In the genomic region with DNA sequence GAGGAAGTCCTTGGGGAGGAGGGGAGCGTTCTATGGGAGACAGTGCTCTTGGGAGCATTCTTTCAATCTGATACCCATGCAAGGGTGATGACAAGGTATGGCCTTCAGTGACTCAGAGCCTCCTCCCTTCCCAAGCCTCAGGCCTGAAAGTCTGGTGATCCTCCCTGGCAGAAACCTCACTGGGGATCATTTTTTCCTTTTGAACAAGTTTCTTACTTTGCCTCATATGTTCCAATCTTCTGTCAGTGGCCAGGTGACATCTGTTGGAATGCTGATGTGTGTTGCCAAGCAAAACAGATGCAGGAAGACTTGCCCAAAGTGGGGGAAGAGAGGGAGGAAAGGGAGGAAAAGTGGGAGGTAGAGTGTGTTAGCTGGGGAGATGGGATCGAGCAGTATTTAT, we compare ENCODE assay signal across 15 cellular contexts.
DNase-seq lines count a peak whose midpoint lies in the region; ATAC-seq and TF ChIP-seq lines count a peak whose summit lies in the region.
"Had no signal": no experiment of that assay in that cellular context is flagged by ENCODE, and none has a peak within 500 bp of the region (broad histone marks: within the 10 kb centered on the region; RNA-seq: fewer than 3 reads in every experiment).

No MANE protein-coding gene starts in this region.

- intact Hi-C loops in psoas muscle (cut with DNase I): no loop called here
- intact Hi-C loops in natural killer cell (cut with micrococcal nuclease): no loop called here

- TF ChIP-seq CTCF in SK-N-SH (IDR thresholded peaks at IDR 0.05) (no peak), fibroblast of mammary gland (conservative IDR thresholded peaks at IDR 0.05; ENCODE audit: control insufficient read depth, insufficient read depth, low read depth, low read length) (no peak), psoas muscle (IDR thresholded peaks at IDR 0.05) (no peak), natural killer cell (IDR thresholded peaks at IDR 0.05) (no peak), omental fat pad (IDR thresholded peaks at IDR 0.05) (no peak)

- no peaks in the 10 kb centered on the region for H3K9me3 Mint-ChIP-seq in natural killer cell
- H3K9me3 Mint-ChIP-seq: activated naive CD4-positive, alpha-beta T cell treated with anti-CD3 and anti-CD28 coated beads, Interleukin-2, amount 10 ng/mL, durations not matched to agents 7 days and 5 days had no signal

- no peaks in the 10 kb centered on the region for H3K9me2 ChIP-seq in GM23248 (ENCODE audit: insufficient read depth)
- H3K9me2 ChIP-seq in SK-N-SH: no peaks in the 10 kb centered on the region

- peaks cover 37% of the 10 kb centered on the region for H3F3A ChIP-seq in GM23248 (ENCODE audit: insufficient read depth)
- no peaks in the 10 kb centered on the region for H3F3A ChIP-seq in SK-N-SH (replicated peaks; ENCODE audit: insufficient read depth)

- in situ Hi-C loops in GM23248 (cut with MboI): no loop called here

- H3K36me3 ChIP-seq in GM23248 (ENCODE audit: low read depth): no peaks in the 10 kb centered on the region
- H3K36me3 ChIP-seq in SK-N-SH (replicated peaks in 1 of 2; ENCODE audit: control insufficient read depth in 1 of 2, insufficient read depth in 2 of 2, low read length in 1 of 2): no peaks in the 10 kb centered on the region
- H3K36me3 ChIP-seq in psoas muscle (ENCODE audit: insufficient read depth in 1 of 2, low read depth in 1 of 2): no peaks in the 10 kb centered on the region

- H3K4me1 ChIP-seq in GM23248 (ENCODE audit: insufficient read depth): peaks cover 35% of the 10 kb centered on the region
- peaks cover 0 to 10% of the 10 kb centered on the region in 2 experiments; a peak in 2 of 4 replicates for H3K4me1 ChIP-seq in SK-N-SH (ENCODE audit: control insufficient read depth in 1 of 2, insufficient read depth in 2 of 2, low read depth in 1 of 2, low read length in 1 of 2)
- peaks cover 50% of the 10 kb centered on the region for H3K4me1 ChIP-seq in psoas muscle

- ATAC-seq in psoas muscle (peak; percentile 81 to 88 (median 82)), natural killer cell (no peak), omental fat pad (ENCODE audit: low FRiP score) (no peak)

- H3K27me3 Mint-ChIP-seq in natural killer cell (ENCODE audit: low read depth in 2 of 2): no peaks in the 10 kb centered on the region

- H3K4me2 ChIP-seq in GM23248 (ENCODE audit: unreplicated experiment): peak overlapping the region; percentile 54
- peak overlapping the region; percentile 29; the same call in 1 of the 2 replicates for H3K4me2 ChIP-seq in SK-N-SH

- no peak for TF ChIP-seq RAD21 in SK-N-SH (IDR thresholded peaks at IDR 0.05; ENCODE audit: low read length)

- TF ChIP-seq EP300 in SK-N-SH (IDR thresholded peaks at IDR 0.05; ENCODE audit: borderline replicate concordance in 1 of 2, low read depth in 1 of 2, low read length in 1 of 2): no peak

- H2AFZ ChIP-seq in GM23248 (no peak overlapping the region), SK-N-SH (ENCODE audit: low read depth) (no peak overlapping the region)

- peaks cover 0 to 9% of the 10 kb centered on the region in 2 donors for H3K4me1 Mint-ChIP-seq in natural killer cell

- H3K79me2 ChIP-seq in GM23248 (ENCODE audit: insufficient read depth) (no peaks in the 10 kb centered on the region), SK-N-SH (ENCODE audit: insufficient read depth) (no peaks in the 10 kb centered on the region)

- H4K20me1 ChIP-seq in GM23248 (ENCODE audit: insufficient read depth) (no peaks in the 10 kb centered on the region), SK-N-SH (ENCODE audit: insufficient read depth) (no peaks in the 10 kb centered on the region)

- WGBS in GM23248 (ENCODE audit: low coverage in 1 of 2, low lambda C conversion rate in 2 of 2, missing lambda C conversion rate in 2 of 2), 2 experiments: 61 to 63% methylated on average over 2 of the region's 2 CpGs
- 87% methylated on average over 2 of the region's 2 CpGs for WGBS in SK-N-SH (ENCODE audit: low lambda C conversion rate)
- 12 to 35% (median 13%) methylated on average over 2 of the region's 2 CpGs for WGBS in psoas muscle, 3 donors

- no peak overlapping the region for H3K27ac Mint-ChIP-seq in natural killer cell
- H3K27ac Mint-ChIP-seq: activated naive CD4-positive, alpha-beta T cell treated with anti-CD3 and anti-CD28 coated beads, Interleukin-2, amount 10 ng/mL, durations not matched to agents 7 days and 5 days; CD4-positive, alpha-beta memory T cell had no signal

- DNase-seq in GM23248 (peak; percentile 82), SK-N-SH (no peak), fibroblast of mammary gland (ENCODE audit: low read depth) (peak; percentile 63), psoas muscle (no peak), NCI-H2227 (lab: John Stamatoyannopoulos, UW; ENCODE audit: unreplicated experiment) (no peak), natural killer cell (no peak), epidermal melanocyte (ENCODE audit: insufficient read length, low spot score) (no peak), omental fat pad (ENCODE audit: low spot score) (no peak)
- DNase-seq: activated CD4-positive, alpha-beta T cell treated with anti-CD3 and anti-CD28 coated beads, Interleukin-2, amount 50 U/mL, for 4 hours; activated naive CD4-positive, alpha-beta T cell treated with anti-CD3 and anti-CD28 coated beads, Interleukin-2, amount 10 ng/mL, durations not matched to agents 7 days and 5 days; CD4-positive, alpha-beta memory T cell; erythroblast; Kasumi-1; left cardiac atrium; NCI-H510A had no signal

- H3K9me3 ChIP-seq in GM23248 (ENCODE audit: low read depth) (no peaks in the 10 kb centered on the region), SK-N-SH (no peaks in the 10 kb centered on the region), psoas muscle (no peaks in the 10 kb centered on the region)

- H3K27ac ChIP-seq in GM23248 (peak overlapping the region; percentile 14), SK-N-SH (ENCODE audit: low read depth in 2 of 2, low read length in 1 of 2) (peak overlapping the region in 1 of 2 experiments; percentile 6; a peak in 1 of 4 replicates), psoas muscle (peak overlapping the region; percentile 32)

- H3K4me3 Mint-ChIP-seq in natural killer cell: no peak overlapping the region
- H3K4me3 Mint-ChIP-seq: activated naive CD4-positive, alpha-beta T cell treated with anti-CD3 and anti-CD28 coated beads, Interleukin-2, amount 10 ng/mL, durations not matched to agents 7 days and 5 days; CD4-positive, alpha-beta memory T cell had no signal

- no peak overlapping the region for H3K4me3 ChIP-seq in GM23248
- no peak overlapping the region for H3K4me3 ChIP-seq in SK-N-SH (ENCODE audit: low read depth in 2 of 2, low read length in 1 of 2)
- no peak overlapping the region for H3K4me3 ChIP-seq in fibroblast of mammary gland (ENCODE audit: control insufficient read depth, low read depth, low read length)
- H3K4me3 ChIP-seq in psoas muscle: no peak overlapping the region

- H3K36me3 Mint-ChIP-seq in natural killer cell: no peaks in the 10 kb centered on the region
- H3K36me3 Mint-ChIP-seq: CD4-positive, alpha-beta memory T cell had no signal

- H3K27me3 ChIP-seq in GM23248 (replicated peaks; ENCODE audit: insufficient read depth) (no peaks in the 10 kb centered on the region), SK-N-SH (ENCODE audit: insufficient read depth) (no peaks in the 10 kb centered on the region), psoas muscle (ENCODE audit: insufficient read depth in 3 of 3, low read length in 2 of 3) (no peaks in the 10 kb centered on the region)

- no peak overlapping the region for H3K9ac ChIP-seq in GM23248
- no peak overlapping the region for H3K9ac ChIP-seq in SK-N-SH

- CTCF ChIA-PET in SK-N-SH (lab: Yijun Ruan, JAX): no interaction called here

- POLR2A ChIA-PET in SK-N-SH (lab: Yijun Ruan, JAX): no interaction called here

TF ChIP-seq in SK-N-SH, 30 proteins besides CTCF, POLR2A, EP300 and RAD21:
- TF ChIP-seq RFX5 (IDR thresholded peaks at IDR 0.05; ENCODE audit: low read length): no peak
- TF ChIP-seq POLR2AphosphoS5 (IDR thresholded peaks at IDR 0.05; ENCODE audit: low read depth, low read length): no peak
- TF ChIP-seq TCF12 (IDR thresholded peaks at IDR 0.05): peak; percentile 32
- TF ChIP-seq NFIC (IDR thresholded peaks at IDR 0.05; ENCODE audit: borderline replicate concordance): no peak
- no peak for TF ChIP-seq CHD2 (IDR thresholded peaks at IDR 0.05; ENCODE audit: low read length, partially characterized antibody)
- no peak for TF ChIP-seq SIN3A (IDR thresholded peaks at IDR 0.05; ENCODE audit: borderline replicate concordance, low read depth, low read length)
- TF ChIP-seq SMC3 (IDR thresholded peaks at IDR 0.05; ENCODE audit: low read depth, low read length): no peak
- no peak for TF ChIP-seq MEF2A (IDR thresholded peaks at IDR 0.05; ENCODE audit: borderline replicate concordance, low read depth)
- peak; percentile 45; the same call in 1 of the 2 replicates for TF ChIP-seq FOSL2 (IDR thresholded peaks at IDR 0.05; ENCODE audit: borderline replicate concordance, low read depth)

Comparison
In these comparisons a context has a peak if more than half of its experiments do, and no peak if none do; other contexts are left out.
1. DNase-seq: peak in GM23248 (single experiment) and fibroblast of mammary gland (single experiment); none in SK-N-SH (single experiment), psoas muscle (0 of 2), NCI-H2227 (single experiment), natural killer cell (single experiment), epidermal melanocyte (single experiment) and omental fat pad (single experiment).
2. ATAC-seq: peak in psoas muscle (4 of 4); none in natural killer cell (0 of 3) and omental fat pad (single experiment).